16 cellular contexts compared by ENCODE assay signal in the genomic region with DNA sequence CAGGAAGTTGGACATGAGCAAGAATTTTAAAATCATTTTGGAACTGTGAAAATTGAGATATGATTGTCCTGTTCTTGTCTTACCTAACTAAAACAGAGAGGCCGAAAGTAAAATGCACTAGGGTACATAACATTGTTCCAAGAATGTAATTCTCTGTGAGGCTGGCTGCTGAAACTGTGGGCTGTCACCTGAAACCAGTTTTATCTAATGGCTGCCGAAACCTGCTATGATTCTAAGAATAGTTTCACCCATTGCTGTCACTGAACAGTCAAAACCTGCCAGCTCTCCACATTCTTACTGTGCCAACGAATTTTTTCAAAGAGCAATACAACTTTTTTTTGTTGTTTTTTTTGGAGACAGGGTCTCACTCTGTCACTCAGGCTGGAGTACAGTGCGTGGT.
DNase-seq lines count a peak whose midpoint lies in the region; ATAC-seq, FAIRE-seq and TF ChIP-seq lines count a peak whose summit lies in the region.
"Had no signal": no experiment of that assay in that cellular context is flagged by ENCODE, and none has a peak within 500 bp of the region (broad histone marks: within the 10 kb centered on the region; RNA-seq: fewer than 3 reads in every experiment).

No MANE protein-coding gene starts in this region.

- H3K9me3 ChIP-seq in osteoblast (ENCODE audit: low read depth, low read length), result no peaks in the 10 kb centered on the region
- H3K9me3 ChIP-seq: adrenal gland, upper lobe of right lung had no signal

- no peaks in the 10 kb centered on the region for H4K20me1 ChIP-seq in osteoblast (ENCODE audit: insufficient read depth, low read length)

- no peaks in the 10 kb centered on the region for H3K79me2 ChIP-seq in osteoblast (ENCODE audit: insufficient read depth, low read length)

- ATAC-seq in GM19438 (IDR thresholded peaks at IDR 0.05; ENCODE audit: low read depth, unreplicated experiment), result peak; percentile 95
- ATAC-seq in HG02852 (IDR thresholded peaks at IDR 0.05; ENCODE audit: unreplicated experiment), result peak; percentile 90
- peak; percentile 55 for ATAC-seq in HG03575 (IDR thresholded peaks at IDR 0.05; ENCODE audit: extremely low read depth, insufficient number of reproducible peaks, low FRiP score, unreplicated experiment)
- ATAC-seq: naive thymus-derived CD4-positive, alpha-beta T cell; upper lobe of right lung had no signal

- no peak for TF ChIP-seq CTCF in osteoblast (IDR thresholded peaks at IDR 0.05; ENCODE audit: extremely low read depth, low read depth, low read length)

- H3K27me3 ChIP-seq in osteoblast (ENCODE audit: insufficient read depth, low read length), result no peaks in the 10 kb centered on the region
- H3K27me3 ChIP-seq: adrenal gland, upper lobe of right lung had no signal

- FAIRE-seq in GM12892 (lab: Jason Lieb, UNC), result peak; percentile 66

- H2AFZ ChIP-seq in osteoblast (ENCODE audit: low read length), result no peak overlapping the region

- TF ChIP-seq POLR2A in GM12892 (IDR thresholded peaks at IDR 0.05; ENCODE audit: low read depth, low read length), result no peak

- H3K36me3 ChIP-seq in osteoblast (ENCODE audit: insufficient read depth, low read length), result no peaks in the 10 kb centered on the region
- H3K36me3 ChIP-seq: adrenal gland, upper lobe of right lung had no signal

- H3K4me2 ChIP-seq in osteoblast (ENCODE audit: insufficient read depth, low read length), result no peak overlapping the region
- H3K4me2 ChIP-seq: smooth muscle cell had no signal

- H3K4me1 ChIP-seq in osteoblast (ENCODE audit: insufficient read depth, low read length), result no peaks in the 10 kb centered on the region
- H3K4me1 ChIP-seq: adrenal gland, upper lobe of right lung had no signal

- H3K27ac ChIP-seq in osteoblast (ENCODE audit: low read depth, low read length), result no peak overlapping the region
- H3K27ac ChIP-seq: adrenal gland, upper lobe of right lung had no signal

- no peak overlapping the region for H3K4me3 ChIP-seq in osteoblast (ENCODE audit: insufficient read depth, low read length)
- H3K4me3 ChIP-seq: adrenal gland, smooth muscle cell, upper lobe of right lung had no signal

- DNase-seq in GM12892 (ENCODE audit: insufficient read length) (no peak), D341Med (ENCODE audit: low spot score) (no peak), osteoblast (ENCODE audit: insufficient read length, low spot score, missing footprints) (no peak), GOT3 (lab: John Stamatoyannopoulos, UW) (no peak), midbrain (lab: John Stamatoyannopoulos, UW) (no peak)
- DNase-seq: activated CD8-positive, alpha-beta memory T cell treated with anti-CD3 and anti-CD28 coated beads, Interleukin-2, amount 50 U/mL, for 4 hours; DMS153; islet precursor cell; naive thymus-derived CD4-positive, alpha-beta T cell; NCI-H446 treated with DMSO at 0.1 percent for 48 hours; upper lobe of right lung had no signal
